Comparison of ENCODE assay signal across 1 cellular context in the genomic region with DNA sequence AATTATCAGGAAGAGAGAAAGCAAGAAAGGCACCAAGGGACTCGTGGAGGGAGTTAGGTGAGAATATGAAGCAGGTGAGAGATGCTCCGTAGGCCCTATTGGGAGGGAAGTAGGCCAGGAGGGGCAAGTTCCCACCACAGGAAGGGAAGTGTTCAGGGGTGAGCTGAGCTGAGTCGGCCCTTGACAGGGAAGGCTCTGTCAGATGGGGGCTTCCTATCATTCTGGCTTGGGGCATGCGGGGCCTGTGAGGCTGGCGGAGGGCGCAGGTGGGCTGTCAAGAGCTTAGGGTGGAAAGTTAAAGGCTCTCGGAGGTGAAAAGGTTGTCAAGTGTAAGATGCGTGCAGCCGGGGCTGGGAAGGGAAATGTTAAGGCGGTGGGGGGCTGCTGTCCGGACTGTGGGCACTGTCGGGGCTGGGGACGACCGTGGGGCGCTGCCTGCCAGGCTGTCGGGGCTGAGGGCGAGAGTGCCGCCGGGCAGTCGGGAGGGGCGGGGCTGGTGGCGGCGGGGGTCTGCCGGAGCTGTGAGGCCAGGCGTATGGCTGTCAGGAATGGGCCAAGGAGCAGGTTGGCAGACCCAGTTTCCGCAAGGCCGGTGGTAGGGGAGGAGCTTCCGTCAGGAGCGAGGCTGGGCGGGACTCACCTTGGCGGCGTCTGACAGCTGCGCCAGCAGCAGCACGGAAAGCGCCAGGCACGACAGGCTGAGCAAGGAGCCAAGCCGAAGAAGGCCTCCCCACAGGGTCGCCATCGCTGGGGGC.
TF ChIP-seq lines count a peak whose summit lies in the region.

No MANE protein-coding gene starts in this region.

TF ChIP-seq in SK-N-SH treated with all-trans-retinoic acid at 6 μM for 48 hours, 23 proteins besides CTCF, POLR2A, EP300 and RAD21:
- TF ChIP-seq, protein P1, sequence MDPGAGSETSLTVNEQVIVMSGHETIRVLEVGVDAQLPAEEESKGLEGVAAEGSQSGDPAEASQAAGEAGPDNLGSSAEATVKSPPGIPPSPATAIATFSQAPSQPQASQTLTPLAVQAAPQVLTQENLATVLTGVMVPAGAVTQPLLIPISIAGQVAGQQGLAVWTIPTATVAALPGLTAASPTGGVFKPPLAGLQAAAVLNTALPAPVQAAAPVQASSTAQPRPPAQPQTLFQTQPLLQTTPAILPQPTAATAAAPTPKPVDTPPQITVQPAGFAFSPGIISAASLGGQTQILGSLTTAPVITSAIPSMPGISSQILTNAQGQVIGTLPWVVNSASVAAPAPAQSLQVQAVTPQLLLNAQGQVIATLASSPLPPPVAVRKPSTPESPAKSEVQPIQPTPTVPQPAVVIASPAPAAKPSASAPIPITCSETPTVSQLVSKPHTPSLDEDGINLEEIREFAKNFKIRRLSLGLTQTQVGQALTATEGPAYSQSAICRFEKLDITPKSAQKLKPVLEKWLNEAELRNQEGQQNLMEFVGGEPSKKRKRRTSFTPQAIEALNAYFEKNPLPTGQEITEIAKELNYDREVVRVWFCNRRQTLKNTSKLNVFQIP (CRISPR knock-in tag; IDR thresholded peaks at IDR 0.05; ENCODE audit: borderline replicate concordance, low read depth) = no peak
- TF ChIP-seq, protein P2, sequence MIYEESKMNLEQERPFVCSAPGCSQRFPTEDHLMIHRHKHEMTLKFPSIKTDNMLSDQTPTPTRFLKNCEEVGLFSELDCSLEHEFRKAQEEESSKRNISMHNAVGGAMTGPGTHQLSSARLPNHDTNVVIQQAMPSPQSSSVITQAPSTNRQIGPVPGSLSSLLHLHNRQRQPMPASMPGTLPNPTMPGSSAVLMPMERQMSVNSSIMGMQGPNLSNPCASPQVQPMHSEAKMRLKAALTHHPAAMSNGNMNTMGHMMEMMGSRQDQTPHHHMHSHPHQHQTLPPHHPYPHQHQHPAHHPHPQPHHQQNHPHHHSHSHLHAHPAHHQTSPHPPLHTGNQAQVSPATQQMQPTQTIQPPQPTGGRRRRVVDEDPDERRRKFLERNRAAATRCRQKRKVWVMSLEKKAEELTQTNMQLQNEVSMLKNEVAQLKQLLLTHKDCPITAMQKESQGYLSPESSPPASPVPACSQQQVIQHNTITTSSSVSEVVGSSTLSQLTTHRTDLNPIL (CRISPR knock-in tag; IDR thresholded peaks at IDR 0.05; ENCODE audit: low read depth) = no peak
- TF ChIP-seq ZC3H10 (CRISPR knock-in tag; IDR thresholded peaks at IDR 0.05) = no peak
- TF ChIP-seq ZFP3 (CRISPR knock-in tag; IDR thresholded peaks at IDR 0.05) = no peak
- TF ChIP-seq, protein P3, sequence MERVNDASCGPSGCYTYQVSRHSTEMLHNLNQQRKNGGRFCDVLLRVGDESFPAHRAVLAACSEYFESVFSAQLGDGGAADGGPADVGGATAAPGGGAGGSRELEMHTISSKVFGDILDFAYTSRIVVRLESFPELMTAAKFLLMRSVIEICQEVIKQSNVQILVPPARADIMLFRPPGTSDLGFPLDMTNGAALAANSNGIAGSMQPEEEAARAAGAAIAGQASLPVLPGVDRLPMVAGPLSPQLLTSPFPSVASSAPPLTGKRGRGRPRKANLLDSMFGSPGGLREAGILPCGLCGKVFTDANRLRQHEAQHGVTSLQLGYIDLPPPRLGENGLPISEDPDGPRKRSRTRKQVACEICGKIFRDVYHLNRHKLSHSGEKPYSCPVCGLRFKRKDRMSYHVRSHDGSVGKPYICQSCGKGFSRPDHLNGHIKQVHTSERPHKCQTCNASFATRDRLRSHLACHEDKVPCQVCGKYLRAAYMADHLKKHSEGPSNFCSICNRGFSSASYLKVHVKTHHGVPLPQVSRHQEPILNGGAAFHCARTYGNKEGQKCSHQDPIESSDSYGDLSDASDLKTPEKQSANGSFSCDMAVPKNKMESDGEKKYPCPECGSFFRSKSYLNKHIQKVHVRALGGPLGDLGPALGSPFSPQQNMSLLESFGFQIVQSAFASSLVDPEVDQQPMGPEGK (CRISPR knock-in tag; IDR thresholded peaks at IDR 0.05; ENCODE audit: borderline replicate concordance) = no peak
- TF ChIP-seq, protein P4, sequence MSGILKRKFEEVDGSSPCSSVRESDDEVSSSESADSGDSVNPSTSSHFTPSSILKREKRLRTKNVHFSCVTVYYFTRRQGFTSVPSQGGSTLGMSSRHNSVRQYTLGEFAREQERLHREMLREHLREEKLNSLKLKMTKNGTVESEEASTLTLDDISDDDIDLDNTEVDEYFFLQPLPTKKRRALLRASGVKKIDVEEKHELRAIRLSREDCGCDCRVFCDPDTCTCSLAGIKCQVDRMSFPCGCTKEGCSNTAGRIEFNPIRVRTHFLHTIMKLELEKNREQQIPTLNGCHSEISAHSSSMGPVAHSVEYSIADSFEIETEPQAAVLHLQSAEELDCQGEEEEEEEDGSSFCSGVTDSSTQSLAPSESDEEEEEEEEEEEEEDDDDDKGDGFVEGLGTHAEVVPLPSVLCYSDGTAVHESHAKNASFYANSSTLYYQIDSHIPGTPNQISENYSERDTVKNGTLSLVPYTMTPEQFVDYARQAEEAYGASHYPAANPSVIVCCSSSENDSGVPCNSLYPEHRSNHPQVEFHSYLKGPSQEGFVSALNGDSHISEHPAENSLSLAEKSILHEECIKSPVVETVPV (CRISPR knock-in tag; IDR thresholded peaks at IDR 0.05) = no peak
- TF ChIP-seq ZNF565 (CRISPR knock-in tag; conservative IDR thresholded peaks at IDR 0.05; ENCODE audit: low read depth) = no peak
- no peak for TF ChIP-seq BACH2 (CRISPR knock-in tag; IDR thresholded peaks at IDR 0.05; ENCODE audit: borderline replicate concordance)
- TF ChIP-seq OSR1 (CRISPR knock-in tag; IDR thresholded peaks at IDR 0.05) = no peak
- no peak for TF ChIP-seq ISL1 (CRISPR knock-in tag; IDR thresholded peaks at IDR 0.05)
- TF ChIP-seq ARNTL (CRISPR knock-in tag; IDR thresholded peaks at IDR 0.05; ENCODE audit: borderline replicate concordance, low read depth) = no peak
- no peak for TF ChIP-seq TOX (CRISPR knock-in tag; IDR thresholded peaks at IDR 0.05; ENCODE audit: borderline replicate concordance)
- no peak for TF ChIP-seq SNAI2 (CRISPR knock-in tag; IDR thresholded peaks at IDR 0.05)
- TF ChIP-seq ZNF70 (CRISPR knock-in tag; IDR thresholded peaks at IDR 0.05) = no peak
- TF ChIP-seq TCF4 (CRISPR knock-in tag; IDR thresholded peaks at IDR 0.05; ENCODE audit: borderline replicate concordance) = no peak
- no peak for TF ChIP-seq PPARA (CRISPR knock-in tag; IDR thresholded peaks at IDR 0.05; ENCODE audit: borderline replicate concordance)
- TF ChIP-seq, protein P5, sequence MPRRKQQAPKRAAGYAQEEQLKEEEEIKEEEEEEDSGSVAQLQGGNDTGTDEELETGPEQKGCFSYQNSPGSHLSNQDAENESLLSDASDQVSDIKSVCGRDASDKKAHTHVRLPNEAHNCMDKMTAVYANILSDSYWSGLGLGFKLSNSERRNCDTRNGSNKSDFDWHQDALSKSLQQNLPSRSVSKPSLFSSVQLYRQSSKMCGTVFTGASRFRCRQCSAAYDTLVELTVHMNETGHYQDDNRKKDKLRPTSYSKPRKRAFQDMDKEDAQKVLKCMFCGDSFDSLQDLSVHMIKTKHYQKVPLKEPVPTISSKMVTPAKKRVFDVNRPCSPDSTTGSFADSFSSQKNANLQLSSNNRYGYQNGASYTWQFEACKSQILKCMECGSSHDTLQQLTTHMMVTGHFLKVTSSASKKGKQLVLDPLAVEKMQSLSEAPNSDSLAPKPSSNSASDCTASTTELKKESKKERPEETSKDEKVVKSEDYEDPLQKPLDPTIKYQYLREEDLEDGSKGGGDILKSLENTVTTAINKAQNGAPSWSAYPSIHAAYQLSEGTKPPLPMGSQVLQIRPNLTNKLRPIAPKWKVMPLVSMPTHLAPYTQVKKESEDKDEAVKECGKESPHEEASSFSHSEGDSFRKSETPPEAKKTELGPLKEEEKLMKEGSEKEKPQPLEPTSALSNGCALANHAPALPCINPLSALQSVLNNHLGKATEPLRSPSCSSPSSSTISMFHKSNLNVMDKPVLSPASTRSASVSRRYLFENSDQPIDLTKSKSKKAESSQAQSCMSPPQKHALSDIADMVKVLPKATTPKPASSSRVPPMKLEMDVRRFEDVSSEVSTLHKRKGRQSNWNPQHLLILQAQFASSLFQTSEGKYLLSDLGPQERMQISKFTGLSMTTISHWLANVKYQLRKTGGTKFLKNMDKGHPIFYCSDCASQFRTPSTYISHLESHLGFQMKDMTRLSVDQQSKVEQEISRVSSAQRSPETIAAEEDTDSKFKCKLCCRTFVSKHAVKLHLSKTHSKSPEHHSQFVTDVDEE (CRISPR knock-in tag; IDR thresholded peaks at IDR 0.05) = no peak
